ENCODE assay signal across 8 cellular contexts in the genomic region with DNA sequence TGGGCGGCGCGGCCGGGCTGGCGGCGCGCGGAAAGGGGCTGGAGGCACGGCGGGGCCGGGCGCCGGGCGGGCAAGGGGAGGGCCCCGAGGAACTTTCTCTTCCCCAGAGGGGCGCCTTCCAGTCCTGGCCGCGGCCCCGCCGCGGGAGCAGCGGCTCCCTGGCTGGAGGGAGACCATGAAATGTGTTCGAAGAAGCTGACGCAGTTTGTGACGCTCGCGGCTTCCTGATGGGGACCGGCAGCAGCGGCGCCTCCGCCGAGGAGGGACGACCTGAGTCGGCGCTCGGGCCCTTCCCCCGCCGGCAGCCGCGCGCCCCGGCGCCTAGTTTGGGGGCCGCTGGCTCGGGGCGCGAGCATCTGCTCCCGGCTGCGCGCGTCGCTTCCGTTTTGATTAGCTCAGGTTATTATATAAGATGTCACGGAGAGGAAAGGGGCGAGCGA. TPM values are rescaled to one million over a fixed set of nuclear protein-coding genes. Genes with fewer than 3 reads are reported as not detected.
A peak's percentile ranks its signal among the peaks of the same experiment; 100 is the strongest.
DNase-seq lines count a peak whose midpoint lies in the region; ATAC-seq and TF ChIP-seq lines count a peak whose summit lies in the region.

No MANE protein-coding gene starts in this region.

- intact Hi-C loops in CD8-positive, alpha-beta T cell (cut with DNase I, micrococcal nuclease) = loop anchor here (1.0 to 10.0 kb wide), 12 partner anchors 38 to 1684 kb away; a partner anchor contains a TSS
- intact Hi-C loops in heart right ventricle (cut with DNase I) = loop anchor here (2.0 to 10.0 kb wide), 9 partner anchors 58 to 118 kb away; a partner anchor contains a TSS
- intact Hi-C loops in posterior vena cava (cut with DNase I) = loop anchor here (5.0 to 10.0 kb wide), 2 partner anchors 59 to 248 kb away; a partner anchor contains a TSS
- intact Hi-C loops in upper lobe of right lung (cut with DNase I) = no loop called here

- H3K27ac Mint-ChIP-seq in CD8-positive, alpha-beta T cell = peak overlapping the region; percentile 99
- peak overlapping the region; percentile 88 for H3K27ac Mint-ChIP-seq in activated naive CD8-positive, alpha-beta T cell treated with anti-CD3 and anti-CD28 coated beads, Interleukin-2, amount 50 U/mL, for 24 hours

- POLR2A ChIA-PET in CD8-positive, alpha-beta T cell (lab: Charles Lee) = interaction anchor here (0.6 to 4.0 kb wide), 20 partner anchors 9 to 1438 kb away, joined by 3 to 45 read pairs (median 4); a partner anchor contains a TSS

- H3K4me1 ChIP-seq in CD8-positive, alpha-beta T cell (ENCODE audit: insufficient read depth, low read length) = peaks cover 22% of the 10 kb centered on the region
- peaks cover 3 to 42% (median 13%) of the 10 kb centered on the region in 9 donors for H3K4me1 ChIP-seq in heart right ventricle
- H3K4me1 ChIP-seq in upper lobe of right lung = peaks cover 11% of the 10 kb centered on the region

- peak overlapping the region; percentile 93 for H3K4me3 Mint-ChIP-seq in CD8-positive, alpha-beta T cell
- H3K4me3 Mint-ChIP-seq in activated naive CD8-positive, alpha-beta T cell treated with anti-CD3 and anti-CD28 coated beads, Interleukin-2, amount 50 U/mL, for 24 hours = peak overlapping the region; percentile 82

- peaks cover 15% of the 10 kb centered on the region for H3K36me3 Mint-ChIP-seq in CD8-positive, alpha-beta T cell
- peaks cover 7% of the 10 kb centered on the region for H3K36me3 Mint-ChIP-seq in activated naive CD8-positive, alpha-beta T cell treated with anti-CD3 and anti-CD28 coated beads, Interleukin-2, amount 50 U/mL, for 24 hours (ENCODE audit: low read depth)

- H3K9me3 Mint-ChIP-seq in CD8-positive, alpha-beta T cell = peaks cover 5% of the 10 kb centered on the region
- H3K9me3 Mint-ChIP-seq in activated naive CD8-positive, alpha-beta T cell treated with anti-CD3 and anti-CD28 coated beads, Interleukin-2, amount 50 U/mL, for 24 hours = peaks cover 12% of the 10 kb centered on the region

- peak; percentile 68 to 94 (median 76) for DNase-seq in CD8-positive, alpha-beta T cell
- DNase-seq in SK-N-MC (ENCODE audit: low read depth, low spot score) (no peak), heart right ventricle (peak; percentile 67 to 73), posterior vena cava (ENCODE audit: low spot score) (peak; percentile 92), upper lobe of right lung (peak; percentile 85)
- peak; percentile 70 for DNase-seq in activated naive CD8-positive, alpha-beta T cell treated with anti-CD3 and anti-CD28 coated beads, Interleukin-2, amount 50 U/mL, for 24 hours

- H3K4me1 Mint-ChIP-seq in CD8-positive, alpha-beta T cell (ENCODE audit: low read depth) = peaks cover 61% of the 10 kb centered on the region
- H3K4me1 Mint-ChIP-seq in activated naive CD8-positive, alpha-beta T cell treated with anti-CD3 and anti-CD28 coated beads, Interleukin-2, amount 50 U/mL, for 24 hours = peaks cover 46% of the 10 kb centered on the region

- H3K4me3 ChIP-seq in CD8-positive, alpha-beta T cell (ENCODE audit: low read depth, low read length) = peak overlapping the region; percentile 80
- H3K4me3 ChIP-seq in SK-N-MC (peak overlapping the region; percentile 78), heart right ventricle (peak overlapping the region; percentile 62 to 99 (median 92)), upper lobe of right lung (peak overlapping the region; percentile 85)

- no peaks in the 10 kb centered on the region for H3K9me3 ChIP-seq in CD8-positive, alpha-beta T cell (ENCODE audit: low read length)
- H3K9me3 ChIP-seq in SK-N-MC (ENCODE audit: low read depth, low read length) (no peaks in the 10 kb centered on the region), heart right ventricle (no peaks in the 10 kb centered on the region), upper lobe of right lung (no peaks in the 10 kb centered on the region)

- TF ChIP-seq CTCF in CD8-positive, alpha-beta T cell (IDR thresholded peaks at IDR 0.05) = no peak
- TF ChIP-seq CTCF in heart right ventricle (IDR thresholded peaks at IDR 0.05) (no peak), upper lobe of right lung (IDR thresholded peaks at IDR 0.05) (no peak)

- H3K27ac ChIP-seq in CD8-positive, alpha-beta T cell (ENCODE audit: low read depth, low read length) = peak overlapping the region; percentile 93
- H3K27ac ChIP-seq in SK-N-MC (no peak overlapping the region), heart right ventricle (peak overlapping the region; percentile 94 to 99 (median 98)), upper lobe of right lung (peak overlapping the region; percentile 95)

- H3K9ac ChIP-seq in SK-N-MC (ENCODE audit: insufficient read length) = peak overlapping the region; percentile 75

- no peaks in the 10 kb centered on the region for H3K36me3 ChIP-seq in CD8-positive, alpha-beta T cell (ENCODE audit: insufficient read depth, low read length)
- H3K36me3 ChIP-seq in SK-N-MC (ENCODE audit: insufficient read depth, low read length) (no peaks in the 10 kb centered on the region), heart right ventricle (no peaks in the 10 kb centered on the region), upper lobe of right lung (no peaks in the 10 kb centered on the region)

- H3K27me3 ChIP-seq in CD8-positive, alpha-beta T cell (ENCODE audit: insufficient read depth, low read length) = no peaks in the 10 kb centered on the region
- peaks cover 0 to 8% (median 0%) of the 10 kb centered on the region in 7 donors for H3K27me3 ChIP-seq in heart right ventricle
- no peaks in the 10 kb centered on the region for H3K27me3 ChIP-seq in upper lobe of right lung

- H3K27me3 Mint-ChIP-seq in CD8-positive, alpha-beta T cell (ENCODE audit: low read depth) = no peaks in the 10 kb centered on the region
- H3K27me3 Mint-ChIP-seq in activated naive CD8-positive, alpha-beta T cell treated with anti-CD3 and anti-CD28 coated beads, Interleukin-2, amount 50 U/mL, for 24 hours = no peaks in the 10 kb centered on the region

- CTCF ChIA-PET in CD8-positive, alpha-beta T cell (lab: Charles Lee) = interaction anchor here (0.6 to 4.2 kb wide), 8 partner anchors 38 to 248 kb away, joined by 3 to 32 read pairs (median 4); a partner anchor contains a TSS

- ATAC-seq in CD8-positive, alpha-beta T cell = peak; percentile 74
- ATAC-seq in GM19351 (IDR thresholded peaks at IDR 0.05; ENCODE audit: unreplicated experiment) (peak; percentile 52), HG03469 (IDR thresholded peaks at IDR 0.05; ENCODE audit: unreplicated experiment) (peak; percentile 32), heart right ventricle (peak; percentile 51 to 77 (median 63)), upper lobe of right lung (peak; percentile 58)
- peak; percentile 44 for ATAC-seq in activated naive CD8-positive, alpha-beta T cell treated with anti-CD3 and anti-CD28 coated beads, Interleukin-2, amount 50 U/mL, for 24 hours

- WGBS in heart right ventricle, 2 donors = 0 to 1% methylated on average over 48 to 56 of the region's 56 CpGs

RNA-seq across cellular contexts. Expression of a gene that starts 57.2 kb away (rescaled TPM):
- 10 to 100 TPM; 67.5 to 70.7 TPM for total RNA-seq in CD8-positive, alpha-beta T cell
- total RNA-seq in heart right ventricle = 100 to 1,000 TPM in 1 of 10 donors, 10 to 100 TPM in 9; 65.4 to 104 (median 79.5) TPM
- 10 to 100 TPM; 46.2 to 62.8 TPM for polyA plus RNA-seq in heart right ventricle
- 100 to 1,000 TPM in 1 of 2 donors, 10 to 100 TPM in 1; 60.6 to 100 TPM for total RNA-seq in posterior vena cava
- total RNA-seq in upper lobe of right lung = 49.6 TPM
